ENCODE assay signal across 8 cellular contexts in genomic region chr4:145179201-145179860, GRCh38. TPM values are rescaled to one million over a fixed set of nuclear protein-coding genes. Genes with fewer than 3 reads are reported as not detected.
A peak's percentile ranks its signal among the peaks of the same experiment; 100 is the strongest.
DNase-seq lines count a peak whose midpoint lies in the region; ATAC-seq, FAIRE-seq and TF ChIP-seq lines count a peak whose summit lies in the region.

No MANE protein-coding gene starts in this region.

- peak overlapping the region; percentile 62 for H2AFZ ChIP-seq in Loucy (ENCODE audit: low read length)

- no peaks in the 10 kb centered on the region for H3F3A ChIP-seq in Loucy (ENCODE audit: low read depth)

- no peaks in the 10 kb centered on the region for H3K9me2 ChIP-seq in Loucy (replicated peaks; ENCODE audit: low read depth, low read length)

- peaks cover 4% of the 10 kb centered on the region; the same call in 1 of the 2 replicates for H3K36me3 ChIP-seq in Loucy (ENCODE audit: insufficient read depth, low read length)

- TF ChIP-seq CTCF in Loucy (conservative IDR thresholded peaks at IDR 0.05; ENCODE audit: low read length) (no peak), choroid plexus epithelial cell (conservative IDR thresholded peaks at IDR 0.05; ENCODE audit: low read depth, low read length) (no peak)

- no peak for DNase-seq in H54 (ENCODE audit: insufficient read length, low spot score)
- DNase-seq in activated CD4-positive, alpha-beta T cell treated with anti-CD3 and anti-CD28 coated beads for 4 hours, result peak; percentile 79 to 85
- DNase-seq in choroid plexus epithelial cell (ENCODE audit: low read depth), result peak; percentile 50
- DNase-seq in left lobe of liver (ENCODE audit: low spot score), result peak; percentile 82
- DNase-seq in stimulated activated CD4-positive, alpha-beta T cell treated with anti-CD3 and anti-CD28 coated beads, Interleukin-2, amount 100 ng/mL, for 48 hours, result peak; percentile 64
- no peak for DNase-seq in OCI-M2 (lab: John Stamatoyannopoulos, UW; ENCODE audit: unreplicated experiment)

- peak; percentile 59 for ATAC-seq in left lobe of liver

- TF ChIP-seq POLR2A in GM10847 (IDR thresholded peaks at IDR 0.05; ENCODE audit: extremely low read depth, insufficient read length) (peak; percentile 24), H54 (IDR thresholded peaks at IDR 0.05; ENCODE audit: low read depth, low read length) (peak; percentile 45; the same call in 1 of the 2 replicates)

- no peak for FAIRE-seq in H54 (lab: Jason Lieb, UNC)

- H3K4me1 ChIP-seq in Loucy (ENCODE audit: insufficient read depth, low read length, poor library complexity, severe bottlenecking), result peaks cover 44% of the 10 kb centered on the region

- H4K20me1 ChIP-seq in Loucy (ENCODE audit: insufficient read depth, low read length, poor library complexity, severe bottlenecking), result peaks cover 49% of the 10 kb centered on the region

- peak overlapping the region; percentile 98 for H3K4me2 ChIP-seq in Loucy (ENCODE audit: low read depth, low read length, poor library complexity, severe bottlenecking)

- no peaks in the 10 kb centered on the region for H3K27me3 ChIP-seq in Loucy (ENCODE audit: insufficient read depth, low read length, poor library complexity, severe bottlenecking)

- H3K4me3 ChIP-seq in Loucy (ENCODE audit: low read length, poor library complexity, severe bottlenecking) (peak overlapping the region; percentile 97), choroid plexus epithelial cell (ENCODE audit: low read depth, low read length) (peak overlapping the region; percentile 88)

- peak overlapping the region; percentile 81 for H3K9ac ChIP-seq in Loucy (ENCODE audit: low read depth, low read length, poor library complexity, severe bottlenecking)

- no peaks in the 10 kb centered on the region for H3K9me3 ChIP-seq in Loucy (ENCODE audit: insufficient read depth, low read depth, low read length)

- H3K79me2 ChIP-seq in Loucy (ENCODE audit: insufficient read depth, low read length), result peaks cover 61% of the 10 kb centered on the region

RNA-seq across cellular contexts. Expression of gene OTUD4, which starts 1.1 kb away (rescaled TPM):
- total RNA-seq in left lobe of liver, result 16.9 TPM

Comparison
In these comparisons a context has a peak if more than half of its experiments do, and no peak if none do; other contexts are left out.
1. DNase-seq: peak in activated CD4-positive, alpha-beta T cell treated with anti-CD3 and anti-CD28 coated beads for 4 hours (2 of 2), choroid plexus epithelial cell (single experiment), left lobe of liver (single experiment) and stimulated activated CD4-positive, alpha-beta T cell treated with anti-CD3 and anti-CD28 coated beads, Interleukin-2, amount 100 ng/mL, for 48 hours (2 of 2); none in H54 (single experiment) and OCI-M2 (single experiment).